Comparison of ENCODE assay signal across 11 cellular contexts in genomic region chr2:24122-24521, GRCh38. TPM values are rescaled to one million over a fixed set of nuclear protein-coding genes. Genes with fewer than 3 reads are reported as not detected.
DNase-seq lines count a peak whose midpoint lies in the region; ATAC-seq and TF ChIP-seq lines count a peak whose summit lies in the region.
"Had no signal": no experiment of that assay in that cellular context is flagged by ENCODE, and none has a peak within 500 bp of the region (broad histone marks: within the 10 kb centered on the region; RNA-seq: fewer than 3 reads in every experiment).

No MANE protein-coding gene starts in this region.

- H3K4me1 ChIP-seq in left lung (peaks cover 0 to 11% of the 10 kb centered on the region in 2 donors), tibial nerve (peaks cover 0 to 5% (median 0%) of the 10 kb centered on the region in 4 donors)

- no peak for TF ChIP-seq CTCF in left lung (IDR thresholded peaks at IDR 0.05)
- TF ChIP-seq CTCF in tibial nerve (IDR thresholded peaks at IDR 0.05) = no peak

- H3K36me3 ChIP-seq in left lung (no peaks in the 10 kb centered on the region), tibial nerve (no peaks in the 10 kb centered on the region)
- H3K36me3 ChIP-seq: cardiac muscle cell had no signal

- intact Hi-C loops in left lung (cut with DNase I) = no loop called here

- no peak overlapping the region for H3K4me3 ChIP-seq in left lung
- no peak overlapping the region for H3K4me3 ChIP-seq in tibial nerve
- H3K4me3 ChIP-seq: cardiac muscle cell, K562 had no signal

- TF ChIP-seq POLR2A in tibial nerve (IDR thresholded peaks at IDR 0.05) = no peak

- H3K27me3 ChIP-seq in left lung = no peaks in the 10 kb centered on the region
- H3K27me3 ChIP-seq in tibial nerve = no peaks in the 10 kb centered on the region
- H3K27me3 ChIP-seq: cardiac muscle cell had no signal

- peak; percentile 59 for DNase-seq in NCI-H2107 treated with DMSO at 0.1 percent for 48 hours (lab: John Stamatoyannopoulos, UW; ENCODE audit: unreplicated experiment)
- DNase-seq in NCI-H2107 (lab: John Stamatoyannopoulos, UW) = no peak
- DNase-seq in left lung = no peak
- no peak for DNase-seq in tibial nerve (ENCODE audit: low spot score in 2 of 2)
- DNase-seq in EL = no peak
- DNase-seq in stimulated activated CD4-positive, alpha-beta T cell treated with anti-CD3 and anti-CD28 coated beads, Interleukin-12 subunit alpha, Interleukin-12 subunit beta, amount 100 ng/mL, for 4 hours = no peak
- DNase-seq: stimulated activated CD4-positive, alpha-beta T cell treated with anti-CD3 and anti-CD28 coated beads, Interleukin-4, amount 100 ng/mL, for 1 hour had no signal

- peak; percentile 74 for ATAC-seq in GM21723 (IDR thresholded peaks at IDR 0.05; ENCODE audit: unreplicated experiment)
- ATAC-seq in HG03565 (IDR thresholded peaks at IDR 0.05; ENCODE audit: unreplicated experiment) = peak; percentile 48
- peak; percentile 63 for ATAC-seq in left lung
- ATAC-seq: K562 had no signal

- H3K9me3 ChIP-seq in left lung (peaks cover 0 to 2% of the 10 kb centered on the region in 2 donors), tibial nerve (no peaks in the 10 kb centered on the region)

- no peak for TF ChIP-seq EP300 in tibial nerve (IDR thresholded peaks at IDR 0.05)

- no peak overlapping the region for H3K27ac ChIP-seq in left lung
- H3K27ac ChIP-seq in tibial nerve = no peak overlapping the region
- H3K27ac ChIP-seq: cardiac muscle cell had no signal

RNA-seq across cellular contexts. Expression of gene FAM110C, which starts 22.2 kb away (rescaled TPM):
- total RNA-seq in left lung = 1 to 10 TPM; 2.8 to 5.5 TPM
- under 1 TPM in 3 of 4 donors, not detected in 1; 0.39 to 0.84 (median 0.66) TPM for total RNA-seq in tibial nerve
- total RNA-seq: K562 had no signal
